In genomic region chr12:132489602-132490239, GRCh38 we compare ENCODE assay signal across 8 cellular contexts. TPM values are rescaled to one million over a fixed set of nuclear protein-coding genes. Genes with fewer than 3 reads are reported as not detected.
DNase-seq lines count a peak whose midpoint lies in the region; ATAC-seq and TF ChIP-seq lines count a peak whose summit lies in the region.

Gene FBRSL1 (plus strand): TSS chr12:132490151.

- TF ChIP-seq CTCF in BE2C (IDR thresholded peaks at IDR 0.05; ENCODE audit: low read depth, low read length): no peak
- TF ChIP-seq CTCF in dorsolateral prefrontal cortex (IDR thresholded peaks at IDR 0.05 in 54 of 56, conservative IDR thresholded peaks at IDR 0.05 in 2 of 56; ENCODE audit: low read depth in 1 of 56, partially characterized antibody in 56 of 56): no peak
- no peak for TF ChIP-seq CTCF in lower leg skin (IDR thresholded peaks at IDR 0.05)

- CTCF ChIA-PET in activated CD4-positive, alpha-beta memory T cell treated with anti-CD3 and anti-CD28 coated beads for 36 hours (lab: Charles Lee): no interaction called here

- H3K27me3 Mint-ChIP-seq in activated CD4-positive, alpha-beta memory T cell treated with anti-CD3 and anti-CD28 coated beads for 36 hours: no peaks in the 10 kb centered on the region

- no peaks in the 10 kb centered on the region for H3K9me3 Mint-ChIP-seq in activated CD4-positive, alpha-beta memory T cell treated with anti-CD3 and anti-CD28 coated beads for 36 hours

- no peaks in the 10 kb centered on the region for H3K36me3 ChIP-seq in BE2C

- H3K4me1 Mint-ChIP-seq in activated CD4-positive, alpha-beta memory T cell treated with anti-CD3 and anti-CD28 coated beads for 36 hours (ENCODE audit: low read depth): peaks cover 59% of the 10 kb centered on the region

- peak; percentile 60 for ATAC-seq in GM19372 (IDR thresholded peaks at IDR 0.05; ENCODE audit: low read depth, unreplicated experiment)
- ATAC-seq in HG03565 (IDR thresholded peaks at IDR 0.05; ENCODE audit: unreplicated experiment): peak; percentile 42

- peak in 1 of 2 donors; percentile 12 for TF ChIP-seq POLR2A in lower leg skin (IDR thresholded peaks at IDR 0.05)

- no peaks in the 10 kb centered on the region for H3K36me3 Mint-ChIP-seq in activated CD4-positive, alpha-beta memory T cell treated with anti-CD3 and anti-CD28 coated beads for 36 hours

- DNase-seq in BE2C (peak; percentile 92), NCI-H774 (lab: John Stamatoyannopoulos, UW) (peak; percentile 91), dorsolateral prefrontal cortex (peak; percentile 83 to 90 (median 88)), lower leg skin (ENCODE audit: low spot score in 2 of 2) (peak; percentile 80 to 97)
- peak; percentile 95 for DNase-seq in activated CD4-positive, alpha-beta memory T cell treated with anti-CD3 and anti-CD28 coated beads for 36 hours
- DNase-seq in stimulated activated CD4-positive, alpha-beta T cell treated with anti-CD3 and anti-CD28 coated beads, Interleukin-4, amount 100 ng/mL, for 1 hour: peak; percentile 93

- H3K27me3 ChIP-seq in BE2C (peaks cover 10% of the 10 kb centered on the region; the same call in 1 of the 2 replicates), dorsolateral prefrontal cortex (no peaks in the 10 kb centered on the region)

- peak within 1 kb of the TSS in 55 of 59 donors; percentile 20 to 89 (median 78) for H3K27ac ChIP-seq in dorsolateral prefrontal cortex

- peak within 1 kb of the TSS; percentile 85 for H3K27ac Mint-ChIP-seq in activated CD4-positive, alpha-beta memory T cell treated with anti-CD3 and anti-CD28 coated beads for 36 hours

- H3K4me3 Mint-ChIP-seq in activated CD4-positive, alpha-beta memory T cell treated with anti-CD3 and anti-CD28 coated beads for 36 hours: peak within 1 kb of the TSS; percentile 80

- H3K4me3 ChIP-seq in BE2C (ENCODE audit: low read depth, low read length) (peak within 1 kb of the TSS; percentile 80), dorsolateral prefrontal cortex (peak within 1 kb of the TSS; percentile 55 to 86 (median 76)), lower leg skin (ENCODE audit: low read depth, poor library complexity, severe bottlenecking) (peak within 1 kb of the TSS; percentile 44)

- WGBS in lower leg skin, 2 donors: 5% methylated on average over 4 of the region's 90 CpGs; no CpG with 5 or more reads in 1 of the 2 donors

- peaks cover 5% of the 10 kb centered on the region; the same call in 1 of the 2 replicates for H3K4me1 ChIP-seq in BE2C

- POLR2A ChIA-PET in activated CD4-positive, alpha-beta memory T cell treated with anti-CD3 and anti-CD28 coated beads for 36 hours (lab: Charles Lee): no interaction called here

- no peaks in the 10 kb centered on the region for H3K9me3 ChIP-seq in BE2C

- intact Hi-C loops in activated CD4-positive, alpha-beta memory T cell treated with anti-CD3 and anti-CD28 coated beads for 36 hours (cut with micrococcal nuclease): loop anchor here (1.0 to 5.0 kb wide), 5 partner anchors 14 to 542 kb away; partner anchors contain the start of gene EP400
- intact Hi-C loops in dorsolateral prefrontal cortex (cut with DNase I) (loop anchor here (5.0 to 10.0 kb wide), 3 partner anchors 33 to 595 kb away; partner anchors contain the start of genes DDX51 (in 1 of the 2), NOC4L (in 1 of the 2) and ULK1 (in 1 of the 2)), lower leg skin (cut with DNase I; ENCODE audit: low total_unique reads) (no loop called here)

RNA-seq across cellular contexts. Expression of gene FBRSL1, which starts in this region (rescaled TPM):
- 168 TPM for polyA plus RNA-seq in BE2C (2012; ENCODE audit: insufficient read depth, insufficient read length, low read depth)
- total RNA-seq in activated CD4-positive, alpha-beta memory T cell treated with anti-CD3 and anti-CD28 coated beads for 36 hours: 10 to 100 TPM; 38.8 to 41.7 TPM
- total RNA-seq in dorsolateral prefrontal cortex (100 to 1,000 TPM in 3 of 120 experiments, 10 to 100 TPM in 117; 41.4 to 125 (median 65.3) TPM), lower leg skin (100 to 1,000 TPM in 1 of 4 donors, 10 to 100 TPM in 3; 15.5 to 250 (median 19.6) TPM)

Comparison
In these comparisons a context has a peak if more than half of its experiments do, and no peak if none do; other contexts are left out.
1. Peak in every context shown above with its lines: DNase-seq, ATAC-seq, H3K4me3 ChIP-seq and H3K27ac ChIP-seq.